In genomic region chr13:29583073-29583785, GRCh38 we compare ENCODE assay signal across 1 cellular context.
TF ChIP-seq lines count a peak whose summit lies in the region.

No MANE protein-coding gene starts in this region.

TF ChIP-seq in GM23338, 12 proteins besides CTCF, POLR2A, EP300 and RAD21 (continued from another document):
- TF ChIP-seq ZNF462 (CRISPR knock-in tag; IDR thresholded peaks at IDR 0.05) (no peak), EZH2phosphoT487 (IDR thresholded peaks at IDR 0.05; ENCODE audit: unreplicated experiment) (no peak)
